ENCODE assay signal across 9 cellular contexts in the genomic region with DNA sequence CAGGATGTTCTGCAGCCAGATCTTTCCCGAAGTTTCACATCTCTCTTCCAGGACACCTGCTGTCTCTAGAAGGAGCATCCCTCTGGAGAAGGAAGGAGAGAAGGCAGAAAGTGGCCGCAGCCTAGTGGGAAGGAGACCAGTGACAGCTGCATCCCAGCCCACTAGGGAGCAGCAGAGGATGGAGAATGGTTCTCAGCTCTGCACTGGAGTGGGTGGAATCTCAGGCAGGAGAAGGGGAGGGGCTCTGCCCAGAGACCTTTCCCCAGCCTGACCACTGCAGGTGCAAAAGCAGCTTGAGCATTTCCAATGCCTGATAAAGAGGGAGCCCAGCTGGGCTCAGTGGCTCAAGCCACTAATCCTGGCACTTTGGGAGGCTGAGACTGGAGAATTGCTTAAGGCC. TPM values are rescaled to one million over a fixed set of nuclear protein-coding genes. Genes with fewer than 3 reads are reported as not detected.
DNase-seq lines count a peak whose midpoint lies in the region; ATAC-seq, FAIRE-seq and TF ChIP-seq lines count a peak whose summit lies in the region.
"Had no signal": no experiment of that assay in that cellular context is flagged by ENCODE, and none has a peak within 500 bp of the region (broad histone marks: within the 10 kb centered on the region; RNA-seq: fewer than 3 reads in every experiment).

No MANE protein-coding gene starts in this region.

- DNase-seq in GM13977 (ENCODE audit: low spot score) (peak; percentile 37), NCI-H2171 (lab: John Stamatoyannopoulos, UW) (peak; percentile 60), heart right ventricle (peak; percentile 25 to 56), sigmoid colon (no peak), GM12892 (ENCODE audit: insufficient read length) (no peak)
- DNase-seq in activated CD8-positive, alpha-beta T cell treated with anti-CD3 and anti-CD28 coated beads, Interleukin-2, amount 10 ng/mL, durations not matched to agents 7 days and 5 days = peak; percentile 22

- H3K9me3 Mint-ChIP-seq in activated CD8-positive, alpha-beta T cell treated with anti-CD3 and anti-CD28 coated beads, Interleukin-2, amount 10 ng/mL, durations not matched to agents 7 days and 5 days (ENCODE audit: insufficient read depth) = no peaks in the 10 kb centered on the region

- H3K27me3 ChIP-seq in heart right ventricle (peaks cover 0 to 96% (median 66%) of the 10 kb centered on the region in 7 donors), sigmoid colon (peaks cover 6 to 33% (median 19%) of the 10 kb centered on the region in 3 donors)

- peak; percentile 78 for TF ChIP-seq CTCF in 22Rv1 (IDR thresholded peaks at IDR 0.05)
- peak; percentile 48 for TF ChIP-seq CTCF in GM13977 (IDR thresholded peaks at IDR 0.05; ENCODE audit: extremely low read depth, insufficient read depth, missing control alignments)
- peak; percentile 20 to 76 (median 59) for TF ChIP-seq CTCF in heart right ventricle (IDR thresholded peaks at IDR 0.05)
- TF ChIP-seq CTCF in sigmoid colon (IDR thresholded peaks at IDR 0.05) = peak in 3 of 4 experiments; percentile 36 to 47 (median 37)

- CTCF ChIA-PET in activated CD8-positive, alpha-beta T cell treated with anti-CD3 and anti-CD28 coated beads, Interleukin-2, amount 10 ng/mL, durations not matched to agents 7 days and 5 days (lab: Charles Lee) = interaction anchor here (0.8 to 8.2 kb wide), 23 partner anchors 10 to 316 kb away, joined by 3 to 162 read pairs (median 10); partner anchors contain the start of gene NCR2

- WGBS in heart right ventricle, 2 donors = 4 to 5% methylated on average over 2 of the region's 2 CpGs
- 7 to 16% methylated on average over 2 of the region's 2 CpGs for WGBS in sigmoid colon, 2 donors

- no peak overlapping the region for H3K4me3 ChIP-seq in heart right ventricle
- no peak overlapping the region for H3K4me3 ChIP-seq in sigmoid colon

- peaks cover 4% of the 10 kb centered on the region for H3K36me3 Mint-ChIP-seq in activated CD8-positive, alpha-beta T cell treated with anti-CD3 and anti-CD28 coated beads, Interleukin-2, amount 10 ng/mL, durations not matched to agents 7 days and 5 days (ENCODE audit: low read depth)
- H3K36me3 Mint-ChIP-seq: activated naive CD8-positive, alpha-beta T cell had no signal

- H3K27ac ChIP-seq in 22Rv1 = no peak overlapping the region
- no peak overlapping the region for H3K27ac ChIP-seq in heart right ventricle
- no peak overlapping the region for H3K27ac ChIP-seq in sigmoid colon

- intact Hi-C loops in heart right ventricle (cut with DNase I) (loop anchor here (2.0 to 10.0 kb wide), 13 partner anchors 55 to 417 kb away; partner anchors contain the start of genes FRS3 (in 3 of the 10), PRICKLE4 (in 2 of the 10) and TOMM6 (in 2 of the 10)), sigmoid colon (cut with DNase I) (loop anchor here (2.0 kb wide), 1 partner anchor 57 kb away; no protein-coding TSS in a partner anchor)

- TF ChIP-seq POLR2A in sigmoid colon (IDR thresholded peaks at IDR 0.05) (no peak), GM12892 (IDR thresholded peaks at IDR 0.05; ENCODE audit: low read depth, low read length) (no peak)

- H3K9me3 ChIP-seq in heart right ventricle (no peaks in the 10 kb centered on the region), sigmoid colon (no peaks in the 10 kb centered on the region)

- peaks cover 26% of the 10 kb centered on the region for H3K4me1 Mint-ChIP-seq in activated CD8-positive, alpha-beta T cell treated with anti-CD3 and anti-CD28 coated beads, Interleukin-2, amount 10 ng/mL, durations not matched to agents 7 days and 5 days (ENCODE audit: low read depth)

- in situ Hi-C loops in GM13977 (cut with MboI; ENCODE audit: low pct_unique_long_range_greater_than_20kb, low sequenced_read_pairs, unreplicated experiment) = no loop called here

- no peak overlapping the region for H3K4me3 Mint-ChIP-seq in activated CD8-positive, alpha-beta T cell treated with anti-CD3 and anti-CD28 coated beads, Interleukin-2, amount 10 ng/mL, durations not matched to agents 7 days and 5 days
- H3K4me3 Mint-ChIP-seq: activated naive CD8-positive, alpha-beta T cell had no signal

- no peaks in the 10 kb centered on the region for H3K36me3 ChIP-seq in heart right ventricle
- no peaks in the 10 kb centered on the region for H3K36me3 ChIP-seq in sigmoid colon

- POLR2A ChIA-PET in activated CD8-positive, alpha-beta T cell treated with anti-CD3 and anti-CD28 coated beads, Interleukin-2, amount 10 ng/mL, durations not matched to agents 7 days and 5 days (lab: Charles Lee) = interaction anchor here (2.2 kb wide), 1 partner anchor 33 kb away, joined by 8 read pairs; no protein-coding TSS in a partner anchor

- no peak for FAIRE-seq in GM12892 (lab: Jason Lieb, UNC)

- H3K4me1 ChIP-seq in heart right ventricle = peaks cover 0 to 26% (median 16%) of the 10 kb centered on the region in 9 donors
- peaks cover 0 to 24% (median 21%) of the 10 kb centered on the region in 4 donors for H3K4me1 ChIP-seq in sigmoid colon

- H3K27me3 Mint-ChIP-seq in activated CD8-positive, alpha-beta T cell treated with anti-CD3 and anti-CD28 coated beads, Interleukin-2, amount 10 ng/mL, durations not matched to agents 7 days and 5 days (ENCODE audit: low read depth) = peaks cover 54% of the 10 kb centered on the region

- no peak overlapping the region for H3K27ac Mint-ChIP-seq in activated CD8-positive, alpha-beta T cell treated with anti-CD3 and anti-CD28 coated beads, Interleukin-2, amount 10 ng/mL, durations not matched to agents 7 days and 5 days
- H3K27ac Mint-ChIP-seq: activated naive CD8-positive, alpha-beta T cell had no signal

- no peak for ATAC-seq in activated CD8-positive, alpha-beta T cell treated with anti-CD3 and anti-CD28 coated beads, Interleukin-2, amount 10 ng/mL, durations not matched to agents 7 days and 5 days
- ATAC-seq in heart right ventricle (peak in 7 of 8 donors; percentile 59 to 80 (median 76)), GM19324 (IDR thresholded peaks at IDR 0.05; ENCODE audit: low FRiP score, unreplicated experiment) (no peak)

- no peak for TF ChIP-seq EP300 in sigmoid colon (IDR thresholded peaks at IDR 0.05)

RNA-seq across cellular contexts. Expression of gene NCR2, which starts 32.3 kb away (rescaled TPM):
- 1 to 10 TPM in 1 of 2 experiments, under 1 TPM in 1; 0.45 to 1.3 TPM for total RNA-seq in activated CD8-positive, alpha-beta T cell treated with anti-CD3 and anti-CD28 coated beads, Interleukin-2, amount 10 ng/mL, durations not matched to agents 7 days and 5 days
- not detected for total RNA-seq in heart right ventricle
- polyA plus RNA-seq in heart right ventricle = not detected
- not detected for total RNA-seq in sigmoid colon
- polyA plus RNA-seq in sigmoid colon = under 1 TPM in 1 of 3 donors, not detected in 2; 0.20 TPM
- polyA plus RNA-seq in GM12892 (2012; ENCODE audit: missing spikeins) = 1.2 TPM

Comparison
In these comparisons a context has a peak if more than half of its experiments do, and no peak if none do; other contexts are left out.
1. DNase-seq: peak in GM13977 (single experiment), NCI-H2171 (single experiment), activated CD8-positive, alpha-beta T cell treated with anti-CD3 and anti-CD28 coated beads, Interleukin-2, amount 10 ng/mL, durations not matched to agents 7 days and 5 days (single experiment) and heart right ventricle (2 of 2); none in sigmoid colon (single experiment) and GM12892 (single experiment).
2. ATAC-seq: peak in heart right ventricle (7 of 8); none in activated CD8-positive, alpha-beta T cell treated with anti-CD3 and anti-CD28 coated beads, Interleukin-2, amount 10 ng/mL, durations not matched to agents 7 days and 5 days (single experiment) and GM19324 (single experiment).
3. Peak in every context shown above with its lines, with median percentiles within 50 percentile points of each other: CTCF ChIP-seq.